Comparison of ENCODE assay signal across 13 cellular contexts in genomic region chr7:157253850-157254249, GRCh38.
DNase-seq lines count a peak whose midpoint lies in the region; ATAC-seq and TF ChIP-seq lines count a peak whose summit lies in the region.
"Had no signal": no experiment of that assay in that cellular context is flagged by ENCODE, and none has a peak within 500 bp of the region (broad histone marks: within the 10 kb centered on the region; RNA-seq: fewer than 3 reads in every experiment).

No MANE protein-coding gene starts in this region.

- ATAC-seq in RWPE2 (ENCODE audit: low read depth), result no peak
- ATAC-seq in activated CD4-positive, CD25-positive, alpha-beta regulatory T cell treated with anti-CD3 and anti-CD28 coated beads, Interleukin-2, amount 50 U/mL, for 24 hours, result no peak

- DNase-seq in SIG-M5 treated with dmso at 0.1 percent for 504 hours (lab: John Stamatoyannopoulos, UW; ENCODE audit: unreplicated experiment), result peak; percentile 24
- DNase-seq in SIG-M5 (lab: John Stamatoyannopoulos, UW), result no peak
- no peak for DNase-seq in RWPE2 (ENCODE audit: low spot score)
- DNase-seq in hypothalamus (lab: John Stamatoyannopoulos, UW), result peak in 30 of 51 donors; percentile 2 to 77 (median 45)
- peak; percentile 98 to 99 for DNase-seq in thyroid gland
- no peak for DNase-seq in OCI-LY7 (ENCODE audit: low spot score)
- no peak for DNase-seq in GF-D8 (lab: John Stamatoyannopoulos, UW)
- DNase-seq: activated T-cell treated with anti-CD3 and anti-CD28 coated beads, Interleukin-2, amount 50 U/mL, for 1 hour; glutamatergic neuron; NCI-H82; nephron progenitor cell had no signal

- POLR2A ChIA-PET in OCI-LY7 (lab: Charles Lee), result no interaction called here

- peaks cover 92% of the 10 kb centered on the region for H3K36me3 ChIP-seq in RWPE2 (ENCODE audit: low read depth)
- H3K36me3 ChIP-seq in thyroid gland, result peaks cover 1 to 18% of the 10 kb centered on the region in 2 donors
- H3K36me3 ChIP-seq in OCI-LY7 (ENCODE audit: insufficient read depth, low read length), result peaks cover 92% of the 10 kb centered on the region

- H3K4me3 ChIP-seq in RWPE2 (ENCODE audit: severe bottlenecking) (no peak overlapping the region), thyroid gland (replicated peaks in 1 of 3) (no peak overlapping the region), OCI-LY7 (ENCODE audit: low read depth, low read length, poor library complexity, severe bottlenecking) (no peak overlapping the region)
- H3K4me3 ChIP-seq: tibial nerve had no signal

- H4K20me1 ChIP-seq in OCI-LY7 (ENCODE audit: insufficient read depth, low read length), result no peaks in the 10 kb centered on the region; the same call in 1 of the 2 replicates

- H2AFZ ChIP-seq in OCI-LY7 (ENCODE audit: low read length), result no peak overlapping the region

- TF ChIP-seq CTCF in RWPE2 (IDR thresholded peaks at IDR 0.05; ENCODE audit: poor library complexity, severe bottlenecking), result peak; percentile 9
- TF ChIP-seq CTCF in thyroid gland (IDR thresholded peaks at IDR 0.05), result peak in 4 of 6 experiments; percentile 22 to 48 (median 43)
- TF ChIP-seq CTCF in OCI-LY7 (conservative IDR thresholded peaks at IDR 0.05; ENCODE audit: low read length), result no peak

- H3K27me3 ChIP-seq in RWPE2 (ENCODE audit: insufficient read depth, poor library complexity, severe bottlenecking) (no peaks in the 10 kb centered on the region), thyroid gland (no peaks in the 10 kb centered on the region)
- H3K27me3 ChIP-seq: tibial nerve had no signal

- CTCF ChIA-PET in OCI-LY7 (lab: Charles Lee; ENCODE audit: unreplicated experiment), result no interaction called here

- 35 to 41% methylated on average over 11 of the region's 11 CpGs for WGBS in thyroid gland, 2 donors

- BruUV-seq in OCI-LY7 (replicated peaks; lab: Mats Ljungman, UMichigan), result no TSS peak

- H3K9me3 ChIP-seq in RWPE2 (ENCODE audit: severe bottlenecking), result no peaks in the 10 kb centered on the region
- no peaks in the 10 kb centered on the region for H3K9me3 ChIP-seq in thyroid gland
- H3K9me3 ChIP-seq in OCI-LY7 (ENCODE audit: low read length), result no peaks in the 10 kb centered on the region
- H3K9me3 ChIP-seq: tibial nerve had no signal

- TF ChIP-seq POLR2A in thyroid gland (IDR thresholded peaks at IDR 0.05), result no peak

- H3K79me2 ChIP-seq in OCI-LY7 (ENCODE audit: insufficient read depth, low read depth, low read length), result no peaks in the 10 kb centered on the region

- no peaks in the 10 kb centered on the region for H3K9me2 ChIP-seq in OCI-LY7 (ENCODE audit: insufficient read depth, low read length)

- no peaks in the 10 kb centered on the region for H3K4me1 ChIP-seq in RWPE2 (ENCODE audit: insufficient read depth, poor library complexity, severe bottlenecking)
- peaks cover 4 to 6% of the 10 kb centered on the region in 2 donors for H3K4me1 ChIP-seq in thyroid gland
- H3K4me1 ChIP-seq in OCI-LY7 (ENCODE audit: insufficient read depth, low read length, poor library complexity, severe bottlenecking), result no peaks in the 10 kb centered on the region
- H3K4me1 ChIP-seq: tibial nerve had no signal

- H3K4me2 ChIP-seq in OCI-LY7 (ENCODE audit: low read length), result no peak overlapping the region

- intact Hi-C loops in thyroid gland (cut with DNase I), result loop anchor here (10.0 kb wide), 1 partner anchor 141 kb away; no protein-coding TSS in a partner anchor
- intact Hi-C loops in OCI-LY7 (cut with micrococcal nuclease; ENCODE audit: unreplicated experiment), result no loop called here

- H3K27ac ChIP-seq in RWPE2 (ENCODE audit: poor library complexity, severe bottlenecking) (no peak overlapping the region), thyroid gland (peak overlapping the region; percentile 64 to 83 (median 76)), OCI-LY7 (ENCODE audit: low read depth, low read length, poor library complexity, severe bottlenecking) (no peak overlapping the region)
- H3K27ac ChIP-seq: tibial nerve had no signal

Comparison
In these comparisons a context has a peak if more than half of its experiments do, and no peak if none do; other contexts are left out.
1. DNase-seq: peak in SIG-M5 treated with dmso at 0.1 percent for 504 hours (single experiment), hypothalamus (30 of 51) and thyroid gland (2 of 2); none in SIG-M5 (single experiment), RWPE2 (single experiment), OCI-LY7 (single experiment) and GF-D8 (single experiment).
2. H3K27ac ChIP-seq: peak in thyroid gland (3 of 3); none in RWPE2 (single experiment) and OCI-LY7 (single experiment).